ENCODE assay signal across 11 cellular contexts in genomic region chr1:20476260-20477038, GRCh38. TPM values are rescaled to one million over a fixed set of nuclear protein-coding genes. Genes with fewer than 3 reads are reported as not detected.
DNase-seq lines count a peak whose midpoint lies in the region; ATAC-seq, FAIRE-seq and TF ChIP-seq lines count a peak whose summit lies in the region.
"Had no signal": no experiment of that assay in that cellular context is flagged by ENCODE, and none has a peak within 500 bp of the region (broad histone marks: within the 10 kb centered on the region; RNA-seq: fewer than 3 reads in every experiment).

No MANE protein-coding gene starts in this region.

- no peak for TF ChIP-seq POLR2A in A549 (IDR thresholded peaks at IDR 0.05; ENCODE audit: low read length)

- peaks cover 45 to 66% of the 10 kb centered on the region in 2 donors for H3K27me3 Mint-ChIP-seq in CD4-positive, alpha-beta memory T cell

- intact Hi-C loops in CD4-positive, alpha-beta memory T cell (cut with micrococcal nuclease): no loop called here

- H3K9ac ChIP-seq in liver (ENCODE audit: low read depth in 1 of 2, low read length in 2 of 2): peak overlapping the region; percentile 19 to 33

- H3K9me3 ChIP-seq in A549 (no peaks in the 10 kb centered on the region), liver (ENCODE audit: control insufficient read depth in 4 of 4, low read length in 3 of 4) (no peaks in the 10 kb centered on the region)
- no peaks in the 10 kb centered on the region for H3K9me3 ChIP-seq in CD4-positive, alpha-beta memory T cell (ENCODE audit: control insufficient read depth in 1 of 2, low read length in 2 of 2)

- no peak for TF ChIP-seq RAD21 in A549 (conservative IDR thresholded peaks at IDR 0.05 in 1 of 2, IDR thresholded peaks at IDR 0.05 in 1 of 2)
- TF ChIP-seq RAD21 in liver (IDR thresholded peaks at IDR 0.05): peak in 1 of 2 donors; percentile 8

- TF ChIP-seq EP300 in A549 (IDR thresholded peaks at IDR 0.05): peak in 1 of 2 experiments; percentile 32; a peak in 1 of 5 replicates

- no peak for FAIRE-seq in A549 (lab: Jason Lieb, UNC)
- no peak for FAIRE-seq in GM19239 (lab: Jason Lieb, UNC)

- peak; percentile 47 to 91 for DNase-seq in A549 (ENCODE audit: low read depth in 1 of 2, low spot score in 1 of 2)
- peak; percentile 79 for DNase-seq in HuH-7 (ENCODE audit: low spot score)
- DNase-seq in CD4-positive, alpha-beta memory T cell: no peak
- no peak for DNase-seq in DMS114 treated with DMSO at 0.1 percent for 48 hours (lab: John Stamatoyannopoulos, UW; ENCODE audit: unreplicated experiment)
- no peak for DNase-seq in GM19239 (ENCODE audit: insufficient read length, low spot score)

- 13% methylated on average over 20 of the region's 33 CpGs for WGBS in A549 (ENCODE audit: missing lambda C conversion rate)
- 7% methylated on average over 33 of the region's 33 CpGs for WGBS in liver

- no peaks in the 10 kb centered on the region for H3K4me1 Mint-ChIP-seq in CD4-positive, alpha-beta memory T cell

- POLR2A ChIA-PET in A549 (lab: Yijun Ruan, JAX): interaction anchor here (0.7 to 1.0 kb wide), 2 partner anchors 8 to 10 kb away, joined by 4 to 5 read pairs; partner anchors contain the start of gene CAMK2N1
- POLR2A ChIA-PET in CD4-positive, alpha-beta memory T cell (lab: Charles Lee; ENCODE audit: partially characterized antibody): no interaction called here

- no peaks in the 10 kb centered on the region for H3K36me3 Mint-ChIP-seq in CD4-positive, alpha-beta memory T cell
- H3K36me3 Mint-ChIP-seq: activated naive CD4-positive, alpha-beta T cell treated with anti-CD3 and anti-CD28 coated beads, Interleukin-2, amount 50 U/mL, for 72 hours; CD14-positive monocyte had no signal

- CTCF ChIA-PET in A549 (lab: Yijun Ruan, JAX): interaction anchor here (1.1 to 1.3 kb wide), 2 partner anchors 36 to 264 kb away, joined by 3 to 5 read pairs; no protein-coding TSS in a partner anchor
- CTCF ChIA-PET in CD4-positive, alpha-beta memory T cell (lab: Charles Lee; ENCODE audit: partially characterized antibody): no interaction called here

- no peaks in the 10 kb centered on the region for H3K36me3 ChIP-seq in liver (ENCODE audit: control insufficient read depth in 4 of 4, insufficient read depth in 3 of 4, low read depth in 1 of 4, low read length in 3 of 4)
- no peaks in the 10 kb centered on the region for H3K36me3 ChIP-seq in CD4-positive, alpha-beta memory T cell (ENCODE audit: insufficient read depth, low read length)

- peak overlapping the region in 1 of 8 donors; percentile 50 for H3K4me3 Mint-ChIP-seq in CD4-positive, alpha-beta memory T cell

- peak overlapping the region; percentile 38 for H3K4me3 ChIP-seq in A549
- peak overlapping the region; percentile 41 to 57 (median 45) for H3K4me3 ChIP-seq in liver (ENCODE audit: low read depth in 1 of 3, low read length in 3 of 3)
- H3K4me3 ChIP-seq in CD4-positive, alpha-beta memory T cell (ENCODE audit: low read length in 2 of 2): no peak overlapping the region
- H3K4me3 ChIP-seq: SK-N-MC had no signal

- no peaks in the 10 kb centered on the region for H3K9me3 Mint-ChIP-seq in CD4-positive, alpha-beta memory T cell
- H3K9me3 Mint-ChIP-seq: activated naive CD4-positive, alpha-beta T cell treated with anti-CD3 and anti-CD28 coated beads, Interleukin-2, amount 50 U/mL, for 72 hours had no signal

- ATAC-seq in A549 (peak; percentile 32 to 59), HG02798 (IDR thresholded peaks at IDR 0.05; ENCODE audit: poor library complexity, unreplicated experiment) (no peak)
- ATAC-seq: activated naive CD4-positive, alpha-beta T cell treated with anti-CD3 and anti-CD28 coated beads, Interleukin-2, amount 50 U/mL, for 72 hours had no signal

- TF ChIP-seq CTCF in A549 (IDR thresholded peaks at IDR 0.05) (no peak), liver (IDR thresholded peaks at IDR 0.05; ENCODE audit: low read depth, low read length, missing input control) (no peak)

- peak overlapping the region; percentile 98 to 99 for H3K27ac ChIP-seq in A549
- peak overlapping the region; percentile 49 for H3K27ac ChIP-seq in cingulate gyrus (ENCODE audit: low read depth, low read length)
- H3K27ac ChIP-seq in liver (ENCODE audit: low read depth in 1 of 2, low read length in 2 of 2): peak overlapping the region; percentile 85 to 86
- H3K27ac ChIP-seq in CD4-positive, alpha-beta memory T cell (ENCODE audit: low read depth, low read length): no peak overlapping the region
- H3K27ac ChIP-seq: SK-N-MC had no signal

- H3K27me3 ChIP-seq in liver (ENCODE audit: control insufficient read depth in 4 of 4, insufficient read depth in 4 of 4, low read length in 3 of 4): no peaks in the 10 kb centered on the region
- peaks cover 9% of the 10 kb centered on the region for H3K27me3 ChIP-seq in CD4-positive, alpha-beta memory T cell (ENCODE audit: insufficient read depth, low read length)

- peak overlapping the region; percentile 86 for H3K4me2 ChIP-seq in A549

- H3K27ac Mint-ChIP-seq in CD4-positive, alpha-beta memory T cell: no peak overlapping the region
- H3K27ac Mint-ChIP-seq: activated naive CD4-positive, alpha-beta T cell treated with anti-CD3 and anti-CD28 coated beads, Interleukin-2, amount 50 U/mL, for 72 hours; CD14-positive monocyte had no signal

- H3K4me1 ChIP-seq in A549: peaks cover 85% of the 10 kb centered on the region
- H3K4me1 ChIP-seq in liver (ENCODE audit: control insufficient read depth in 4 of 4, insufficient read depth in 4 of 4, low read length in 3 of 4): peaks cover 30 to 76% (median 62%) of the 10 kb centered on the region in 4 donors
- no peaks in the 10 kb centered on the region for H3K4me1 ChIP-seq in CD4-positive, alpha-beta memory T cell (ENCODE audit: insufficient read depth, low read length)

TF ChIP-seq in A549, 52 proteins besides CTCF, POLR2A, EP300 and RAD21 (continues in another document):
- no peak for TF ChIP-seq KDM5A (IDR thresholded peaks at IDR 0.05)

TF ChIP-seq in liver, 16 proteins besides CTCF, POLR2A, EP300 and RAD21 (continues in another document):
- no peak for TF ChIP-seq ZBTB33 (IDR thresholded peaks at IDR 0.05)
- TF ChIP-seq ATF3 (IDR thresholded peaks at IDR 0.05): no peak
- no peak for TF ChIP-seq NR2F2 (IDR thresholded peaks at IDR 0.05)
- TF ChIP-seq SP1 (IDR thresholded peaks at IDR 0.05): peak; percentile 88
- peak in 1 of 2 donors; percentile 70 for TF ChIP-seq GABPA (IDR thresholded peaks at IDR 0.05 in 1 of 2, conservative IDR thresholded peaks at IDR 0.05 in 1 of 2)
- peak; percentile 33 for TF ChIP-seq MAX (IDR thresholded peaks at IDR 0.05)
- TF ChIP-seq FOXA2 (IDR thresholded peaks at IDR 0.05): no peak
- no peak for TF ChIP-seq FOXA1 (IDR thresholded peaks at IDR 0.05)
- TF ChIP-seq YY1 (IDR thresholded peaks at IDR 0.05): peak; percentile 83

RNA-seq across cellular contexts. Expression of gene CAMK2N1, which starts 9.6 kb away (rescaled TPM):
- 38.9 and 49.7 TPM in 2 replicates for polyA plus RNA-seq in A549 (2011; rRNA removed)
- 17.8 and 19.6 TPM in 2 replicates for polyA plus RNA-seq in A549 (2012; cell fraction: cytosol; rRNA removed)
- polyA plus RNA-seq in A549 (2012; cell fraction: nucleus; rRNA removed): 4.7 and 5.6 TPM in 2 replicates
- 35.8 to 56.4 TPM (median 55.1 TPM) in 3 replicates for polyA plus RNA-seq in A549 (2017; fragmentation: RNase III; extraction: RNeasy Plus Mini Kit Qiagen cat#74134 plus additional on column Dnase treatment)
- polyA minus RNA-seq in A549 (2011; rRNA and poly(A)+ RNA removed): 11.5 and 12.5 TPM in 2 replicates
- total RNA-seq in liver: 10 to 100 TPM; 12.3 to 13.0 TPM
- polyA plus RNA-seq in liver: 10 to 100 TPM; 14.9 to 15.1 TPM
- 1 to 10 TPM; 5.5 to 6.5 TPM for total RNA-seq in CD4-positive, alpha-beta memory T cell
- polyA plus RNA-seq in CD4-positive, alpha-beta memory T cell: under 1 TPM; 0.32 to 0.84 TPM
- polyA plus RNA-seq: CD14-positive monocyte had no signal

RNA-seq across cellular contexts. Expression of gene MUL1, which starts 31.5 kb away (rescaled TPM):
- 20.0 and 22.9 TPM in 2 replicates for polyA plus RNA-seq in A549 (2011; rRNA removed)
- polyA plus RNA-seq in A549 (2012; cell fraction: cytosol; rRNA removed): 18.5 and 22.8 TPM in 2 replicates
- 22.4 and 24.4 TPM in 2 replicates for polyA plus RNA-seq in A549 (2012; cell fraction: nucleus; rRNA removed)
- polyA plus RNA-seq in A549 (2017; fragmentation: RNase III; extraction: RNeasy Plus Mini Kit Qiagen cat#74134 plus additional on column Dnase treatment): 21.4 to 24.5 TPM (median 24.1 TPM) in 3 replicates
- polyA minus RNA-seq in A549 (2011; rRNA and poly(A)+ RNA removed): 23.7 and 25.6 TPM in 2 replicates
- 10 to 100 TPM in 1 of 2 donors, 1 to 10 TPM in 1; 9.5 to 17.1 TPM for total RNA-seq in liver
- 10 to 100 TPM; 16.6 to 19.4 TPM for polyA plus RNA-seq in liver
- 10 to 100 TPM; 21.4 to 22.2 TPM for total RNA-seq in CD4-positive, alpha-beta memory T cell
- 10 to 100 TPM; 30.4 to 44.4 TPM for polyA plus RNA-seq in CD4-positive, alpha-beta memory T cell

Comparison
In these comparisons a context has a peak if more than half of its experiments do, and no peak if none do; other contexts are left out.
1. DNase-seq: peak in A549 (2 of 2) and HuH-7 (single experiment); none in CD4-positive, alpha-beta memory T cell (0 of 5), DMS114 treated with DMSO at 0.1 percent for 48 hours (single experiment) and GM19239 (single experiment).
2. H3K4me3 ChIP-seq: peak in A549 (single experiment) and liver (3 of 3); none in CD4-positive, alpha-beta memory T cell (0 of 2).